ENCODE assay signal across 8 cellular contexts in genomic region chr7:992742-993607, GRCh38. TPM values are rescaled to one million over a fixed set of nuclear protein-coding genes. Genes with fewer than 3 reads are reported as not detected.
A peak's percentile ranks its signal among the peaks of the same experiment; 100 is the strongest.
DNase-seq lines count a peak whose midpoint lies in the region; ATAC-seq, FAIRE-seq and TF ChIP-seq lines count a peak whose summit lies in the region.

No MANE protein-coding gene starts in this region.

- no peak for TF ChIP-seq POLR2A in A549 (IDR thresholded peaks at IDR 0.05; ENCODE audit: low read length)

- H3K4me3 Mint-ChIP-seq in T-helper 2 cell treated with Interferon-gamma antibody and Interleukin-4, amounts not matched to agents 5 μg/mL and 100 μg/mL, for 36 hours: no peak overlapping the region

- no peaks in the 10 kb centered on the region for H3K9me3 ChIP-seq in A549
- no peaks in the 10 kb centered on the region for H3K9me3 ChIP-seq in right atrium auricular region

- H3K36me3 Mint-ChIP-seq in T-helper 2 cell treated with Interferon-gamma antibody and Interleukin-4, amounts not matched to agents 5 μg/mL and 100 μg/mL, for 36 hours (ENCODE audit: low read depth): no peaks in the 10 kb centered on the region

- H3K4me2 ChIP-seq in A549: peak overlapping the region; percentile 32; the same call in 1 of the 3 replicates

- no peaks in the 10 kb centered on the region for H3K9me3 Mint-ChIP-seq in T-helper 2 cell treated with Interferon-gamma antibody and Interleukin-4, amounts not matched to agents 5 μg/mL and 100 μg/mL, for 36 hours

- TF ChIP-seq EP300 in A549 (IDR thresholded peaks at IDR 0.05): no peak

- H3K27me3 Mint-ChIP-seq in T-helper 2 cell treated with Interferon-gamma antibody and Interleukin-4, amounts not matched to agents 5 μg/mL and 100 μg/mL, for 36 hours (ENCODE audit: low read depth): no peaks in the 10 kb centered on the region

- no peaks in the 10 kb centered on the region for H3K36me3 ChIP-seq in right atrium auricular region

- H3K27ac ChIP-seq in A549 (peak overlapping the region in 1 of 2 experiments; percentile 50; a peak in 1 of 6 replicates), right atrium auricular region (no peak overlapping the region)

- WGBS in A549 (ENCODE audit: missing lambda C conversion rate): 18% methylated on average over 20 of the region's 33 CpGs

- H3K4me1 ChIP-seq in A549: peaks cover 17% of the 10 kb centered on the region
- H3K4me1 ChIP-seq in right atrium auricular region: peaks cover 0 to 19% of the 10 kb centered on the region in 2 donors

- TF ChIP-seq CTCF in A549 (IDR thresholded peaks at IDR 0.05) (peak; percentile 99), right atrium auricular region (IDR thresholded peaks at IDR 0.05) (peak; percentile 99 to 100)

- H3K27ac Mint-ChIP-seq in T-helper 2 cell treated with Interferon-gamma antibody and Interleukin-4, amounts not matched to agents 5 μg/mL and 100 μg/mL, for 36 hours: no peak overlapping the region

- FAIRE-seq in A549 (lab: Jason Lieb, UNC): peak; percentile 68

- DNase-seq in A549 (ENCODE audit: low read depth in 1 of 2, low spot score in 1 of 2) (peak; percentile 69 to 97), NCI-H2029 treated with DMSO at 0.1 percent for 48 hours (lab: John Stamatoyannopoulos, UW) (peak; percentile 66), amniotic stem cell (lab: John Stamatoyannopoulos, UW) (peak; percentile 87), right atrium auricular region (ENCODE audit: low spot score) (peak; percentile 93), sciatic nerve (ENCODE audit: low spot score) (peak; percentile 99)
- peak; percentile 87 for DNase-seq in T-helper 2 cell treated with Interferon-gamma antibody and Interleukin-4, amounts not matched to agents 5 μg/mL and 100 μg/mL, for 36 hours (ENCODE audit: low spot score)

- ATAC-seq in A549: peak; percentile 91 to 97
- peak; percentile 73 for ATAC-seq in GM18519 (IDR thresholded peaks at IDR 0.05; ENCODE audit: low FRiP score, unreplicated experiment)
- ATAC-seq in HG03025 (IDR thresholded peaks at IDR 0.05; ENCODE audit: low FRiP score, unreplicated experiment): peak; percentile 75
- peak; percentile 95 for ATAC-seq in sciatic nerve

- CTCF ChIA-PET in A549 (lab: Yijun Ruan, JAX): interaction anchor here (0.6 to 11.3 kb wide), 71 partner anchors 8 to 862 kb away, joined by 3 to 487 read pairs (median 8); partner anchors contain the start of genes COX19, CYP2W1, GPER1 and GPR146

- POLR2A ChIA-PET in A549 (lab: Yijun Ruan, JAX): interaction anchor here (1.0 to 1.9 kb wide), 3 partner anchors 72 to 183 kb away, joined by 3 to 5 read pairs (median 4); no protein-coding TSS in a partner anchor

- intact Hi-C loops in sciatic nerve (cut with DNase I): no loop called here

- H3K4me3 ChIP-seq in A549 (no peak overlapping the region), right atrium auricular region (no peak overlapping the region)

- no peaks in the 10 kb centered on the region for H3K4me1 Mint-ChIP-seq in T-helper 2 cell treated with Interferon-gamma antibody and Interleukin-4, amounts not matched to agents 5 μg/mL and 100 μg/mL, for 36 hours (ENCODE audit: low read depth)

- TF ChIP-seq RAD21 in A549 (conservative IDR thresholded peaks at IDR 0.05 in 1 of 2, IDR thresholded peaks at IDR 0.05 in 1 of 2): peak; percentile 93 to 97

- no peaks in the 10 kb centered on the region for H3K27me3 ChIP-seq in right atrium auricular region

TF ChIP-seq in A549, 52 proteins besides CTCF, POLR2A, EP300 and RAD21:
- TF ChIP-seq USF2 (IDR thresholded peaks at IDR 0.05) (no peak), FOSL2 (IDR thresholded peaks at IDR 0.05) (no peak), FOSL2 (CRISPR knock-in tag; IDR thresholded peaks at IDR 0.05) (0 out of 2 replicates have a peak, but pooled peaks have one; percentile 17), HOXB5 (CRISPR knock-in tag; IDR thresholded peaks at IDR 0.05) (no peak), SMC3 (IDR thresholded peaks at IDR 0.05) (peak; percentile 98), MAX (IDR thresholded peaks at IDR 0.05) (peak; percentile 87), MYC (IDR thresholded peaks at IDR 0.05; ENCODE audit: borderline replicate concordance, low read length) (peak; percentile 91)

RNA-seq across cellular contexts. Expression of gene CYP2W1, which starts 10.0 kb away (rescaled TPM):
- polyA plus RNA-seq in A549 (2011; rRNA removed) (not detected in 2 replicates), A549 (2017; fragmentation: RNase III; extraction: RNeasy Plus Mini Kit Qiagen cat#74134 plus additional on column Dnase treatment) (not detected in 3 replicates)
- polyA plus RNA-seq in A549 (2012; cell fraction: cytosol; rRNA removed): 0.01 TPM in 1 of 2 replicates, not detected in the other
- 0.12 and 0.22 TPM in 2 replicates for polyA plus RNA-seq in A549 (2012; cell fraction: nucleus; rRNA removed)
- polyA minus RNA-seq in A549 (2011; rRNA and poly(A)+ RNA removed): not detected in 2 replicates
- total RNA-seq in right atrium auricular region (not detected), sciatic nerve (1.6 TPM)

RNA-seq across cellular contexts. Expression of gene COX19, which starts 17.6 kb away (rescaled TPM):
- polyA plus RNA-seq in A549 (2011; rRNA removed) (5.4 and 7.6 TPM in 2 replicates), A549 (2017; fragmentation: RNase III; extraction: RNeasy Plus Mini Kit Qiagen cat#74134 plus additional on column Dnase treatment) (6.2 to 7.1 TPM (median 7.0 TPM) in 3 replicates)
- 3.9 and 4.5 TPM in 2 replicates for polyA plus RNA-seq in A549 (2012; cell fraction: cytosol; rRNA removed)
- polyA plus RNA-seq in A549 (2012; cell fraction: nucleus; rRNA removed): 4.3 and 5.9 TPM in 2 replicates
- polyA minus RNA-seq in A549 (2011; rRNA and poly(A)+ RNA removed): 4.5 and 5.2 TPM in 2 replicates
- total RNA-seq in right atrium auricular region (1 to 10 TPM; 2.8 to 5.5 TPM), sciatic nerve (18.3 TPM)

RNA-seq across cellular contexts. Expression of gene ADAP1, which starts 38.5 kb away (rescaled TPM):
- polyA plus RNA-seq in A549 (2011; rRNA removed) (1.7 and 2.2 TPM in 2 replicates), A549 (2017; fragmentation: RNase III; extraction: RNeasy Plus Mini Kit Qiagen cat#74134 plus additional on column Dnase treatment) (1.1 to 2.5 TPM (median 1.9 TPM) in 3 replicates)
- 3.5 and 5.0 TPM in 2 replicates for polyA plus RNA-seq in A549 (2012; cell fraction: cytosol; rRNA removed)
- polyA plus RNA-seq in A549 (2012; cell fraction: nucleus; rRNA removed): 7.4 and 7.9 TPM in 2 replicates
- 2.1 and 2.2 TPM in 2 replicates for polyA minus RNA-seq in A549 (2011; rRNA and poly(A)+ RNA removed)
- total RNA-seq in right atrium auricular region (1 to 10 TPM; 4.2 to 7.7 TPM), sciatic nerve (42.8 TPM)

RNA-seq across cellular contexts. Expression of gene GPR146, which starts 51.4 kb away (rescaled TPM):
- polyA plus RNA-seq in A549 (2011; rRNA removed): 0.50 and 0.87 TPM in 2 replicates
- 1.3 and 2.3 TPM in 2 replicates for polyA plus RNA-seq in A549 (2012; cell fraction: cytosol; rRNA removed)
- 1.7 and 2.9 TPM in 2 replicates for polyA plus RNA-seq in A549 (2012; cell fraction: nucleus; rRNA removed)
- 0.70 to 0.75 TPM (median 0.74 TPM) in 3 replicates for polyA plus RNA-seq in A549 (2017; fragmentation: RNase III; extraction: RNeasy Plus Mini Kit Qiagen cat#74134 plus additional on column Dnase treatment)
- polyA minus RNA-seq in A549 (2011; rRNA and poly(A)+ RNA removed): 0.68 and 1.7 TPM in 2 replicates
- 10 to 100 TPM; 13.4 to 18.6 TPM for total RNA-seq in right atrium auricular region
- total RNA-seq in sciatic nerve: 50.5 TPM
